Comparison of ENCODE assay signal across 1 cellular context in genomic region chr2:65265090-65266045, GRCh38.
TF ChIP-seq lines count a peak whose summit lies in the region.

No MANE protein-coding gene starts in this region.

TF ChIP-seq in HepG2, 621 proteins besides CTCF, POLR2A, EP300 and RAD21 (continued from another document):
- TF ChIP-seq SMAD3 (CRISPR knock-in tag; IDR thresholded peaks at IDR 0.05) (0 out of 2 replicates have a peak, but pooled peaks have one; percentile 22), GATAD2A (CRISPR knock-in tag; IDR thresholded peaks at IDR 0.05) (peak; percentile 54; the same call in 1 of the 2 replicates), FOXA3 (CRISPR knock-in tag; IDR thresholded peaks at IDR 0.05) (0 out of 2 replicates have a peak, but pooled peaks have one; percentile 27), SP140L (CRISPR knock-in tag; IDR thresholded peaks at IDR 0.05; ENCODE audit: borderline replicate concordance) (peak; percentile 74; the same call in 1 of the 2 replicates), ARID5B (CRISPR knock-in tag; IDR thresholded peaks at IDR 0.05) (peak; percentile 36; the same call in 1 of the 2 replicates), LRRFIP1 (CRISPR knock-in tag; conservative IDR thresholded peaks at IDR 0.05) (no peak), CREB1 (IDR thresholded peaks at IDR 0.05) (no peak), CREB1 (CRISPR knock-in tag; IDR thresholded peaks at IDR 0.05) (0 out of 2 replicates have a peak, but pooled peaks have one; percentile 43), ATRX (CRISPR knock-in tag; IDR thresholded peaks at IDR 0.05; ENCODE audit: borderline replicate concordance) (no peak), TOPORS (CRISPR knock-in tag; IDR thresholded peaks at IDR 0.05) (no peak), PHF21A (CRISPR knock-in tag; IDR thresholded peaks at IDR 0.05) (no peak), TEAD3 (CRISPR knock-in tag; optimal IDR thresholded peaks at IDR 0.05; ENCODE audit: borderline replicate concordance) (peak; percentile 34), MIER3 (CRISPR knock-in tag; IDR thresholded peaks at IDR 0.05; ENCODE audit: borderline replicate concordance) (peak; percentile 38; the same call in 1 of the 2 replicates), THAP11 (CRISPR knock-in tag; IDR thresholded peaks at IDR 0.05) (peak; percentile 35; the same call in 1 of the 2 replicates), SAP130 (CRISPR knock-in tag; IDR thresholded peaks at IDR 0.05; ENCODE audit: low read depth) (0 out of 2 replicates have a peak, but pooled peaks have one; percentile 20), KAT8 (CRISPR knock-in tag; IDR thresholded peaks at IDR 0.05) (0 out of 2 replicates have a peak, but pooled peaks have one; percentile 22), ZBED4 (CRISPR knock-in tag; IDR thresholded peaks at IDR 0.05; ENCODE audit: borderline replicate concordance) (0 out of 2 replicates have a peak, but pooled peaks have one; percentile 51), THRA (CRISPR knock-in tag; IDR thresholded peaks at IDR 0.05; ENCODE audit: borderline replicate concordance) (peak; percentile 52; the same call in 1 of the 2 replicates), RXRB (CRISPR knock-in tag; IDR thresholded peaks at IDR 0.05; ENCODE audit: borderline replicate concordance) (peak; percentile 23; the same call in 1 of the 2 replicates), SMC3 (IDR thresholded peaks at IDR 0.05; ENCODE audit: low read length) (peak; percentile 96), ZNF746 (CRISPR knock-in tag; IDR thresholded peaks at IDR 0.05) (no peak)
